In genomic region chr11:74696932-74697687, GRCh38 we compare ENCODE assay signal across 10 cellular contexts. TPM values are rescaled to one million over a fixed set of nuclear protein-coding genes. Genes with fewer than 3 reads are reported as not detected.
A peak's percentile ranks its signal among the peaks of the same experiment; 100 is the strongest.
DNase-seq lines count a peak whose midpoint lies in the region; ATAC-seq and TF ChIP-seq lines count a peak whose summit lies in the region.
"Had no signal": no experiment of that assay in that cellular context is flagged by ENCODE, and none has a peak within 500 bp of the region (broad histone marks: within the 10 kb centered on the region; RNA-seq: fewer than 3 reads in every experiment).

No MANE protein-coding gene starts in this region.

- peak overlapping the region; percentile 90 for H2BK120ac ChIP-seq in IMR-90 (ENCODE audit: low read depth, low read length)

- H3K23ac ChIP-seq in IMR-90 (ENCODE audit: low read depth, low read length): peak overlapping the region; percentile 55

- H3K4ac ChIP-seq in IMR-90 (ENCODE audit: low read depth, low read length): peak overlapping the region; percentile 90

- H4K20me1 ChIP-seq in IMR-90 (ENCODE audit: insufficient read depth, low read length): no peaks in the 10 kb centered on the region

- ATAC-seq in IMR-90 (ENCODE audit: low read depth) (peak; percentile 90), thoracic aorta (ENCODE audit: insufficient number of reproducible peaks, low FRiP score, low read depth) (peak; percentile 61), GM21528 (IDR thresholded peaks at IDR 0.05; ENCODE audit: low FRiP score, unreplicated experiment) (no peak)

- TF ChIP-seq CTCF in IMR-90 (conservative IDR thresholded peaks at IDR 0.05; ENCODE audit: low read depth, low read length): no peak
- no peak for TF ChIP-seq CTCF in esophagus squamous epithelium (IDR thresholded peaks at IDR 0.05)
- no peak for TF ChIP-seq CTCF in thoracic aorta (IDR thresholded peaks at IDR 0.05)

- intact Hi-C loops in IMR-90 (cut with micrococcal nuclease): loop anchor here (1.0 kb wide), 1 partner anchor 47 kb away; no protein-coding TSS in a partner anchor
- intact Hi-C loops in esophagus squamous epithelium (cut with DNase I): no loop called here

- H4K5ac ChIP-seq in IMR-90 (ENCODE audit: low read depth, low read length): peak overlapping the region; percentile 97

- peak overlapping the region; percentile 27; the same call in 1 of the 2 replicates for H3K56ac ChIP-seq in IMR-90 (ENCODE audit: extremely low read depth, insufficient read depth, low read length)

- H3K27ac ChIP-seq in IMR-90 (ENCODE audit: insufficient read depth, low read length): peak overlapping the region; percentile 77
- H3K27ac ChIP-seq in esophagus squamous epithelium: peak overlapping the region; percentile 59 to 92 (median 80)
- H3K27ac ChIP-seq in thoracic aorta: peak overlapping the region; percentile 74 to 82

- peak overlapping the region; percentile 80 for H2AFZ ChIP-seq in IMR-90 (replicated peaks; ENCODE audit: low read length, poor library complexity)

- in situ Hi-C loops in IMR-90 (cut with MboI; ENCODE audit: low sequenced_read_pairs): no loop called here

- peak overlapping the region; percentile 98 for H3K18ac ChIP-seq in IMR-90 (ENCODE audit: low read depth, low read length)

- H3K4me2 ChIP-seq in IMR-90 (ENCODE audit: low read depth, low read length): peak overlapping the region; percentile 43

- peak overlapping the region; percentile 96; the same call in 2 of the 3 replicates for H2BK15ac ChIP-seq in IMR-90 (ENCODE audit: low read depth, low read length)

- no TSS peak for BruUV-seq in IMR-90 (replicated peaks; lab: Mats Ljungman, UMichigan)

- peak overlapping the region; percentile 59 for H3K9ac ChIP-seq in IMR-90 (ENCODE audit: low read depth, low read length)

- POLR2A ChIA-PET in IMR-90 (lab: Charles Lee; ENCODE audit: unreplicated experiment): no interaction called here

- TF ChIP-seq RAD21 in IMR-90 (IDR thresholded peaks at IDR 0.05; ENCODE audit: low read length): peak; percentile 10

- peak overlapping the region; percentile 99 for H2AK5ac ChIP-seq in IMR-90 (ENCODE audit: low read depth, low read length)

- H3K36me3 ChIP-seq in IMR-90 (ENCODE audit: control insufficient read depth, insufficient read depth, low read length): no peaks in the 10 kb centered on the region
- no peaks in the 10 kb centered on the region for H3K36me3 ChIP-seq in esophagus squamous epithelium
- H3K36me3 ChIP-seq in thoracic aorta: no peaks in the 10 kb centered on the region

- H2AK9ac ChIP-seq in IMR-90 (replicated peaks; ENCODE audit: low read depth, low read length, poor library complexity): peak overlapping the region; percentile 74

- dilution Hi-C loops in IMR-90 (cut with HindIII; ENCODE audit: low sequenced_read_pairs, unreplicated experiment): no loop called here

- DNase-seq in IMR-90 (peak; percentile 96), esophagus squamous epithelium (lab: John Stamatoyannopoulos, UW) (no peak), lung microvascular endothelial cell (ENCODE audit: low read depth in 2 of 2) (peak; percentile 88 to 89), thoracic aorta (ENCODE audit: low spot score) (peak; percentile 52), pons (ENCODE audit: low spot score) (no peak), retina (no peak)
- DNase-seq in activated effector memory CD4-positive, alpha-beta T cell treated with Interleukin-2 at 50 U/mL for 16 hours: no peak
- DNase-seq: activated T-cell treated with anti-CD3 and anti-CD28 coated beads for 4 hours had no signal

- H3K79me1 ChIP-seq in IMR-90 (ENCODE audit: low read depth in 1 of 2, low read length in 2 of 2): no peaks in the 10 kb centered on the region

- H3K14ac ChIP-seq in IMR-90 (replicated peaks; ENCODE audit: low read depth, low read length): peak overlapping the region; percentile 74

- peak overlapping the region; percentile 83 to 88 for H4K8ac ChIP-seq in IMR-90 (ENCODE audit: low read depth in 2 of 2, low read length in 2 of 2)

- peak overlapping the region; percentile 95 for H2BK20ac ChIP-seq in IMR-90 (ENCODE audit: low read depth, low read length)

- H4K91ac ChIP-seq in IMR-90 (ENCODE audit: insufficient read depth, low read depth, low read length): peak overlapping the region; percentile 97

- H3K27me3 ChIP-seq in IMR-90 (ENCODE audit: control insufficient read depth, insufficient read depth, low read length): no peaks in the 10 kb centered on the region; the same call in 1 of the 2 replicates
- no peaks in the 10 kb centered on the region for H3K27me3 ChIP-seq in esophagus squamous epithelium
- H3K27me3 ChIP-seq in thoracic aorta (replicated peaks; ENCODE audit: insufficient read depth): no peaks in the 10 kb centered on the region

- peaks cover 15% of the 10 kb centered on the region for H3K9me1 ChIP-seq in IMR-90 (ENCODE audit: insufficient read depth, low read length)

- WGBS in IMR-90 (ENCODE audit: extremely low coverage in 2 of 2, insufficient read length in 1 of 2), 2 experiments: 67% methylated on average over 1 of the region's 16 CpGs; no CpG with 5 or more reads in 1 of the 2 experiments
- 18 to 20% methylated on average over 14 to 16 of the region's 16 CpGs for WGBS in esophagus squamous epithelium, 2 donors

- H3K9me3 ChIP-seq in IMR-90 (ENCODE audit: control insufficient read depth, insufficient read depth, low read length): no peaks in the 10 kb centered on the region
- no peaks in the 10 kb centered on the region for H3K9me3 ChIP-seq in esophagus squamous epithelium
- no peaks in the 10 kb centered on the region for H3K9me3 ChIP-seq in thoracic aorta

- no peak overlapping the region for H3K4me3 ChIP-seq in IMR-90 (ENCODE audit: insufficient read depth, low read depth, low read length)
- peak overlapping the region in 2 of 4 donors; percentile 19 to 33 for H3K4me3 ChIP-seq in esophagus squamous epithelium
- peak overlapping the region; percentile 62 for H3K4me3 ChIP-seq in thoracic aorta

- TF ChIP-seq POLR2A in IMR-90 (IDR thresholded peaks at IDR 0.05; ENCODE audit: low read depth, low read length) (peak; percentile 75), esophagus squamous epithelium (IDR thresholded peaks at IDR 0.05) (no peak)

- H2BK5ac ChIP-seq in IMR-90 (ENCODE audit: low read depth, low read length, poor library complexity, severe bottlenecking): peak overlapping the region; percentile 87

- H3K4me1 ChIP-seq in IMR-90 (ENCODE audit: control insufficient read depth, insufficient read depth, low read length) (peaks cover 24% of the 10 kb centered on the region), esophagus squamous epithelium (peaks cover 3 to 26% (median 16%) of the 10 kb centered on the region in 3 donors), thoracic aorta (ENCODE audit: control insufficient read depth in 1 of 2, low read depth in 2 of 2) (peaks cover 16 to 26% of the 10 kb centered on the region in 2 donors)

- CTCF ChIA-PET in IMR-90 (lab: Yijun Ruan, JAX): interaction anchor here (1.0 to 1.4 kb wide), 2 partner anchors 29 to 43 kb away, joined by 3 to 4 read pairs; no protein-coding TSS in a partner anchor

TF ChIP-seq in IMR-90, 13 proteins besides CTCF, POLR2A, EP300 and RAD21 (continues in another document):
- TF ChIP-seq MAFK (IDR thresholded peaks at IDR 0.05; ENCODE audit: low read depth, low read length) (no peak), BHLHE40 (IDR thresholded peaks at IDR 0.05; ENCODE audit: low read depth, low read length) (peak; percentile 62; the same call in 1 of the 2 replicates), CEBPB (IDR thresholded peaks at IDR 0.05; ENCODE audit: low read depth, low read length) (peak; percentile 91), NFE2L2 (IDR thresholded peaks at IDR 0.05; ENCODE audit: low read depth, low read length) (peak; percentile 2; the same call in 1 of the 2 replicates), MXI1 (IDR thresholded peaks at IDR 0.05; ENCODE audit: borderline replicate concordance, low read depth, low read length) (no peak), SMC3 (IDR thresholded peaks at IDR 0.05; ENCODE audit: low read depth, low read length) (peak; percentile 24), FOS (IDR thresholded peaks at IDR 0.05; ENCODE audit: low read depth, low read length) (peak; percentile 50; the same call in 1 of the 2 replicates), CHD1 (IDR thresholded peaks at IDR 0.05; ENCODE audit: low read depth, low read length) (no peak), USF2 (IDR thresholded peaks at IDR 0.05; ENCODE audit: low read depth, low read length) (no peak), MAZ (IDR thresholded peaks at IDR 0.05; ENCODE audit: borderline replicate concordance, low read depth, low read length) (peak; percentile 82; the same call in 1 of the 2 replicates), RCOR1 (IDR thresholded peaks at IDR 0.05; ENCODE audit: insufficient replicate concordance, low read length) (peak; percentile 41)

RNA-seq across cellular contexts. Expression of gene CHRDL2, which starts 34.1 kb away (rescaled TPM):
- not detected in 2 replicates for total RNA-seq in IMR-90 (2012; rRNA removed)
- 0.37 and 0.80 TPM in 2 replicates for polyA plus RNA-seq in IMR-90 (2012; rRNA removed)
- 0.95 and 2.3 TPM in 2 replicates for polyA plus RNA-seq in IMR-90 (2012; cell fraction: cytosol; rRNA removed)
- polyA plus RNA-seq in IMR-90 (2012; cell fraction: nucleus; rRNA removed; ENCODE audit: low replicate concordance): 0.64 and 0.66 TPM in 2 replicates
- total RNA-seq in esophagus squamous epithelium: under 1 TPM in 2 of 4 donors, not detected in 2; 0.19 to 0.97 TPM
- total RNA-seq in lung microvascular endothelial cell: 0.65 TPM in 1 of 2 replicates, not detected in the other
- 1 to 10 TPM in 1 of 2 donors, not detected in 1; 1.9 TPM for total RNA-seq in thoracic aorta
- polyA plus RNA-seq: neural cell had no signal

RNA-seq across cellular contexts. Expression of gene RNF169, which starts 51.5 kb away (rescaled TPM):
- total RNA-seq in IMR-90 (2012; rRNA removed): 23.3 and 28.1 TPM in 2 replicates
- 3.0 and 3.6 TPM in 2 replicates for polyA plus RNA-seq in IMR-90 (2012; rRNA removed)
- polyA plus RNA-seq in IMR-90 (2012; cell fraction: cytosol; rRNA removed): 0.73 and 0.82 TPM in 2 replicates
- 1.2 and 7.6 TPM in 2 replicates for polyA plus RNA-seq in IMR-90 (2012; cell fraction: nucleus; rRNA removed; ENCODE audit: low replicate concordance)
- 10 to 100 TPM; 18.0 to 23.3 (median 19.2) TPM for total RNA-seq in esophagus squamous epithelium
- total RNA-seq in lung microvascular endothelial cell: 11.7 and 12.4 TPM in 2 replicates
- total RNA-seq in thoracic aorta: 10 to 100 TPM; 22.1 to 30.1 TPM

Comparison
In these comparisons a context has a peak if more than half of its experiments do, and no peak if none do; other contexts are left out.
1. DNase-seq: peak in IMR-90 (single experiment), lung microvascular endothelial cell (2 of 2) and thoracic aorta (single experiment); none in esophagus squamous epithelium (single experiment), pons (single experiment), activated effector memory CD4-positive, alpha-beta T cell treated with Interleukin-2 at 50 U/mL for 16 hours (single experiment) and retina (single experiment).
2. Peak in every context shown above with its lines, with median percentiles within 50 percentile points of each other: H3K27ac ChIP-seq.